ENCODE assay signal across 8 cellular contexts in genomic region chr2:121650554-121650930, GRCh38. TPM values are rescaled to one million over a fixed set of nuclear protein-coding genes. Genes with fewer than 3 reads are reported as not detected.
A peak's percentile ranks its signal among the peaks of the same experiment; 100 is the strongest.
DNase-seq lines count a peak whose midpoint lies in the region; ATAC-seq and TF ChIP-seq lines count a peak whose summit lies in the region.

No MANE protein-coding gene starts in this region.

- H3K27ac ChIP-seq in HUES6 (ENCODE audit: low read depth, low read length) = peak overlapping the region; percentile 92; the same call in 1 of the 2 replicates
- H3K27ac ChIP-seq in hepatocyte = peak overlapping the region; percentile 96

- peak overlapping the region; percentile 98 for H3K27ac Mint-ChIP-seq in activated T-helper 2 cell treated with anti-CD3 and anti-CD28 coated beads, Interferon-gamma antibody, Interleukin-2, Interleukin-4, amounts not matched to agents 10 μg/mL and 5 μg/mL and 100 μg/mL, durations not matched to agents 14 hours and 24 hours and 36 hours

- no peaks in the 10 kb centered on the region for H3K9me3 ChIP-seq in HUES6 (ENCODE audit: control insufficient read depth, insufficient read depth, low read depth, low read length)
- H3K9me3 ChIP-seq in hepatocyte (ENCODE audit: low read depth) = no peaks in the 10 kb centered on the region

- peak; percentile 19 for DNase-seq in EL
- peak; percentile 14 for DNase-seq in activated T-helper 2 cell treated with anti-CD3 and anti-CD28 coated beads, Interferon-gamma antibody, Interleukin-2, Interleukin-4, amounts not matched to agents 10 μg/mL and 5 μg/mL and 100 μg/mL, durations not matched to agents 14 hours and 24 hours and 36 hours (ENCODE audit: low spot score)
- peak; percentile 18 for DNase-seq in hepatocyte (ENCODE audit: low spot score)
- peak; percentile 4 to 8 for DNase-seq in stimulated activated CD4-positive, alpha-beta T cell treated with anti-CD3 and anti-CD28 coated beads, Interleukin-15, amount 100 ng/mL, for 48 hours (ENCODE audit: low read depth in 2 of 2)
- no peak for DNase-seq in NCI-H1694 treated with DMSO at 0.1 percent for 48 hours (lab: John Stamatoyannopoulos, UW)
- no peak for DNase-seq in mesenteric fat pad (ENCODE audit: low spot score)

- peak overlapping the region; percentile 88 for H3K4me3 ChIP-seq in HUES6 (ENCODE audit: low read depth, low read length)
- peak overlapping the region; percentile 51 for H3K4me3 ChIP-seq in hepatocyte

- H3K9ac ChIP-seq in HUES6 (ENCODE audit: low read length) = peak overlapping the region; percentile 82

- H3K79me2 ChIP-seq in hepatocyte = peaks cover 48% of the 10 kb centered on the region

- 4% methylated on average over 12 of the region's 12 CpGs for WGBS in hepatocyte (ENCODE audit: low lambda C conversion rate, missing lambda C conversion rate)

- H3K9me2 ChIP-seq in hepatocyte (replicated peaks; ENCODE audit: insufficient read depth) = no peaks in the 10 kb centered on the region

- H2AFZ ChIP-seq in hepatocyte = peak overlapping the region; percentile 75

- H3K27me3 ChIP-seq in HUES6 (ENCODE audit: control insufficient read depth, insufficient read depth, low read length) = no peaks in the 10 kb centered on the region
- no peaks in the 10 kb centered on the region for H3K27me3 ChIP-seq in hepatocyte

- intact Hi-C loops in activated T-helper 2 cell treated with anti-CD3 and anti-CD28 coated beads, Interferon-gamma antibody, Interleukin-2, Interleukin-4, amounts not matched to agents 10 μg/mL and 5 μg/mL and 100 μg/mL, durations not matched to agents 14 hours and 24 hours and 36 hours (cut with micrococcal nuclease) = loop anchor here (2.0 kb wide), 1 partner anchor 68 kb away; no protein-coding TSS in a partner anchor

- peaks cover 44% of the 10 kb centered on the region for H3K4me1 Mint-ChIP-seq in activated T-helper 2 cell treated with anti-CD3 and anti-CD28 coated beads, Interferon-gamma antibody, Interleukin-2, Interleukin-4, amounts not matched to agents 10 μg/mL and 5 μg/mL and 100 μg/mL, durations not matched to agents 14 hours and 24 hours and 36 hours (ENCODE audit: low read depth)

- peak overlapping the region; percentile 98 for H3K4me3 Mint-ChIP-seq in activated T-helper 2 cell treated with anti-CD3 and anti-CD28 coated beads, Interferon-gamma antibody, Interleukin-2, Interleukin-4, amounts not matched to agents 10 μg/mL and 5 μg/mL and 100 μg/mL, durations not matched to agents 14 hours and 24 hours and 36 hours (ENCODE audit: low read depth)

- no peaks in the 10 kb centered on the region; the same call in 1 of the 2 replicates for H3K4me1 ChIP-seq in HUES6 (ENCODE audit: control insufficient read depth, insufficient read depth, low read length)
- peaks cover 14% of the 10 kb centered on the region for H3K4me1 ChIP-seq in hepatocyte (ENCODE audit: insufficient read depth)

- no peak for ATAC-seq in GM19035 (IDR thresholded peaks at IDR 0.05; ENCODE audit: unreplicated experiment)

- no peaks in the 10 kb centered on the region for H3K9me3 Mint-ChIP-seq in activated T-helper 2 cell treated with anti-CD3 and anti-CD28 coated beads, Interferon-gamma antibody, Interleukin-2, Interleukin-4, amounts not matched to agents 10 μg/mL and 5 μg/mL and 100 μg/mL, durations not matched to agents 14 hours and 24 hours and 36 hours

- H3K36me3 ChIP-seq in HUES6 (ENCODE audit: control insufficient read depth, insufficient read depth, low read length) (no peaks in the 10 kb centered on the region), hepatocyte (replicated peaks; ENCODE audit: insufficient read depth, low read depth) (no peaks in the 10 kb centered on the region)

- H3K27me3 Mint-ChIP-seq in activated T-helper 2 cell treated with anti-CD3 and anti-CD28 coated beads, Interferon-gamma antibody, Interleukin-2, Interleukin-4, amounts not matched to agents 10 μg/mL and 5 μg/mL and 100 μg/mL, durations not matched to agents 14 hours and 24 hours and 36 hours (ENCODE audit: low read depth) = no peaks in the 10 kb centered on the region

- H4K20me1 ChIP-seq in hepatocyte (ENCODE audit: insufficient read depth, poor library complexity, severe bottlenecking) = peaks cover 6% of the 10 kb centered on the region

- H3K4me2 ChIP-seq in hepatocyte = peak overlapping the region; percentile 97

- H3K36me3 Mint-ChIP-seq in activated T-helper 2 cell treated with anti-CD3 and anti-CD28 coated beads, Interferon-gamma antibody, Interleukin-2, Interleukin-4, amounts not matched to agents 10 μg/mL and 5 μg/mL and 100 μg/mL, durations not matched to agents 14 hours and 24 hours and 36 hours (ENCODE audit: low read depth) = peaks cover 46% of the 10 kb centered on the region

- no peak for TF ChIP-seq CTCF in hepatocyte (IDR thresholded peaks at IDR 0.05; ENCODE audit: poor library complexity)

RNA-seq across cellular contexts. Expression of gene CLASP1, which starts 1.3 kb away (rescaled TPM):
- total RNA-seq in activated T-helper 2 cell treated with anti-CD3 and anti-CD28 coated beads, Interferon-gamma antibody, Interleukin-2, Interleukin-4, amounts not matched to agents 10 μg/mL and 5 μg/mL and 100 μg/mL, durations not matched to agents 14 hours and 24 hours and 36 hours = 66.4 and 71.7 TPM in 2 replicates
- total RNA-seq in hepatocyte (45.9 and 68.0 TPM in 2 replicates), mesenteric fat pad (64.4 TPM)
- 18.9 and 20.1 TPM in 2 replicates for polyA plus RNA-seq in hepatocyte

Comparison
In these comparisons a context has a peak if more than half of its experiments do, and no peak if none do; other contexts are left out.
1. DNase-seq: peak in EL (single experiment), activated T-helper 2 cell treated with anti-CD3 and anti-CD28 coated beads, Interferon-gamma antibody, Interleukin-2, Interleukin-4, amounts not matched to agents 10 μg/mL and 5 μg/mL and 100 μg/mL, durations not matched to agents 14 hours and 24 hours and 36 hours (single experiment), hepatocyte (single experiment) and stimulated activated CD4-positive, alpha-beta T cell treated with anti-CD3 and anti-CD28 coated beads, Interleukin-15, amount 100 ng/mL, for 48 hours (2 of 2); none in NCI-H1694 treated with DMSO at 0.1 percent for 48 hours (single experiment) and mesenteric fat pad (single experiment).